ENCODE assay signal across 9 cellular contexts in the genomic region with DNA sequence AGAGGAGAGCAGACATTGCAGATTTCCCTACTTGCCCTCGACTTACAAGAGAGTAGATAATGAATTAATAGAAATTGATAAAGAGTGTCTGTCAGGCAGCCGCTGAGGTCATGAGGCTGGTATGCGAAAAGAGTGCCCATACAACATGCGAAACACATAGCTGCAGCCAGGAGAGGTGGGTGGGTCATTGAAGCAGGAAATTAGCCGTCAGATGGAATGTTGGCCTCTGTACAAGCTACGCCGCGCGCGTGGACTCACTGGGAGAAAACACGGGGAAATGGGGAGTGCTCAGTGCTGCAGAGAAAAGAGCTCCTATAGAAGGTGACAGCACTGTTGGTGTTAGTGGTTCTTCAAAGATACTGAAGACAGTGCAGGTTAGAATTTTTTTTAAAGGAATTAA.
A peak's percentile ranks its signal among the peaks of the same experiment; 100 is the strongest.
DNase-seq lines count a peak whose midpoint lies in the region; ATAC-seq, FAIRE-seq and TF ChIP-seq lines count a peak whose summit lies in the region.
"Had no signal": no experiment of that assay in that cellular context is flagged by ENCODE, and none has a peak within 500 bp of the region (broad histone marks: within the 10 kb centered on the region; RNA-seq: fewer than 3 reads in every experiment).

No MANE protein-coding gene starts in this region.

- DNase-seq in ELF-1 (ENCODE audit: low read depth, low spot score) (peak; percentile 77), ascending aorta (ENCODE audit: low spot score in 2 of 2) (peak; percentile 24 to 88), left ventricle myocardium superior (peak; percentile 82), psoas muscle (peak; percentile 64 to 79), immature natural killer cell (no peak), NCI-H446 treated with DMSO at 0.1 percent for 48 hours (lab: John Stamatoyannopoulos, UW) (no peak), GM12892 (ENCODE audit: insufficient read length) (no peak)
- DNase-seq in CD4-positive, alpha-beta T cell: no peak

- TF ChIP-seq CTCF in ascending aorta (IDR thresholded peaks at IDR 0.05) (peak in 1 of 3 experiments; percentile 18), psoas muscle (IDR thresholded peaks at IDR 0.05) (peak; percentile 17)
- TF ChIP-seq CTCF in CD4-positive, alpha-beta T cell (IDR thresholded peaks at IDR 0.05): no peak

- no peak overlapping the region for H3K4me3 Mint-ChIP-seq in immature natural killer cell
- no peak overlapping the region for H3K4me3 Mint-ChIP-seq in CD4-positive, alpha-beta T cell

- ATAC-seq in left ventricle myocardium superior: peak; percentile 93
- ATAC-seq in psoas muscle: peak; percentile 85 to 89 (median 86)
- ATAC-seq in CD4-positive, alpha-beta T cell (ENCODE audit: poor library complexity): no peak

- POLR2A ChIA-PET in CD4-positive, alpha-beta T cell (lab: Charles Lee): interaction anchor here (0.7 kb wide), 1 partner anchor 421 kb away, joined by 3 read pairs; no protein-coding TSS in a partner anchor

- H3K27ac ChIP-seq in ascending aorta: peak overlapping the region; percentile 20 to 54
- H3K27ac ChIP-seq in psoas muscle: peak overlapping the region; percentile 84
- no peak overlapping the region for H3K27ac ChIP-seq in CD4-positive, alpha-beta T cell (ENCODE audit: low read depth, low read length)
- H3K27ac ChIP-seq: SK-N-MC had no signal

- intact Hi-C loops in ascending aorta (cut with DNase I) (no loop called here), left ventricle myocardium superior (cut with micrococcal nuclease) (no loop called here), psoas muscle (cut with DNase I) (no loop called here)
- intact Hi-C loops in CD4-positive, alpha-beta T cell (cut with DNase I, micrococcal nuclease): no loop called here

- H3K4me1 Mint-ChIP-seq in immature natural killer cell: peaks cover 18% of the 10 kb centered on the region in 2 donors
- peaks cover 27% of the 10 kb centered on the region for H3K4me1 Mint-ChIP-seq in CD4-positive, alpha-beta T cell (ENCODE audit: low read depth)

- CTCF ChIA-PET in CD4-positive, alpha-beta T cell (lab: Charles Lee): no interaction called here

- no peaks in the 10 kb centered on the region for H3K36me3 Mint-ChIP-seq in immature natural killer cell
- no peaks in the 10 kb centered on the region for H3K36me3 Mint-ChIP-seq in CD4-positive, alpha-beta T cell (ENCODE audit: low read depth)

- FAIRE-seq in GM12892 (lab: Jason Lieb, UNC): no peak

- H3K9me3 ChIP-seq in ascending aorta (no peaks in the 10 kb centered on the region), psoas muscle (peaks cover 4% of the 10 kb centered on the region)
- H3K9me3 ChIP-seq in CD4-positive, alpha-beta T cell (ENCODE audit: control insufficient read depth, low read length): no peaks in the 10 kb centered on the region

- TF ChIP-seq POLR2A in GM12892 (IDR thresholded peaks at IDR 0.05; ENCODE audit: low read depth, low read length): no peak

- peaks cover 0 to 17% of the 10 kb centered on the region in 2 donors for H3K4me1 ChIP-seq in ascending aorta
- peaks cover 17% of the 10 kb centered on the region for H3K4me1 ChIP-seq in psoas muscle

- H3K9me3 Mint-ChIP-seq in immature natural killer cell: no peaks in the 10 kb centered on the region
- no peaks in the 10 kb centered on the region for H3K9me3 Mint-ChIP-seq in CD4-positive, alpha-beta T cell

- H3K36me3 ChIP-seq in ascending aorta (no peaks in the 10 kb centered on the region), psoas muscle (ENCODE audit: insufficient read depth in 1 of 2, low read depth in 1 of 2) (no peaks in the 10 kb centered on the region)

- no peaks in the 10 kb centered on the region for H3K27me3 Mint-ChIP-seq in immature natural killer cell (ENCODE audit: low read depth in 3 of 3)
- H3K27me3 Mint-ChIP-seq in CD4-positive, alpha-beta T cell: no peaks in the 10 kb centered on the region

- H3K27me3 ChIP-seq in ascending aorta (no peaks in the 10 kb centered on the region), psoas muscle (ENCODE audit: insufficient read depth in 3 of 3, low read length in 2 of 3) (no peaks in the 10 kb centered on the region)
- H3K27me3 ChIP-seq in CD4-positive, alpha-beta T cell (ENCODE audit: control insufficient read depth, insufficient read depth, low read length): no peaks in the 10 kb centered on the region

- H3K4me3 ChIP-seq in ascending aorta: peak overlapping the region; percentile 39 to 48
- H3K4me3 ChIP-seq in psoas muscle: peak overlapping the region; percentile 66
- H3K4me3 ChIP-seq: SK-N-MC had no signal

- H3K27ac Mint-ChIP-seq in immature natural killer cell: no peak overlapping the region
- no peak overlapping the region for H3K27ac Mint-ChIP-seq in CD4-positive, alpha-beta T cell

- WGBS in psoas muscle, 3 donors: 2 to 7% (median 3%) methylated on average over 11 of the region's 11 CpGs

Comparison
In these comparisons a context has a peak if more than half of its experiments do, and no peak if none do; other contexts are left out.
1. DNase-seq: peak in ELF-1 (single experiment), ascending aorta (2 of 2), left ventricle myocardium superior (single experiment) and psoas muscle (2 of 2); none in immature natural killer cell (0 of 3), CD4-positive, alpha-beta T cell (0 of 10), NCI-H446 treated with DMSO at 0.1 percent for 48 hours (single experiment) and GM12892 (single experiment).